ENCODE assay signal across 7 cellular contexts in the genomic region with DNA sequence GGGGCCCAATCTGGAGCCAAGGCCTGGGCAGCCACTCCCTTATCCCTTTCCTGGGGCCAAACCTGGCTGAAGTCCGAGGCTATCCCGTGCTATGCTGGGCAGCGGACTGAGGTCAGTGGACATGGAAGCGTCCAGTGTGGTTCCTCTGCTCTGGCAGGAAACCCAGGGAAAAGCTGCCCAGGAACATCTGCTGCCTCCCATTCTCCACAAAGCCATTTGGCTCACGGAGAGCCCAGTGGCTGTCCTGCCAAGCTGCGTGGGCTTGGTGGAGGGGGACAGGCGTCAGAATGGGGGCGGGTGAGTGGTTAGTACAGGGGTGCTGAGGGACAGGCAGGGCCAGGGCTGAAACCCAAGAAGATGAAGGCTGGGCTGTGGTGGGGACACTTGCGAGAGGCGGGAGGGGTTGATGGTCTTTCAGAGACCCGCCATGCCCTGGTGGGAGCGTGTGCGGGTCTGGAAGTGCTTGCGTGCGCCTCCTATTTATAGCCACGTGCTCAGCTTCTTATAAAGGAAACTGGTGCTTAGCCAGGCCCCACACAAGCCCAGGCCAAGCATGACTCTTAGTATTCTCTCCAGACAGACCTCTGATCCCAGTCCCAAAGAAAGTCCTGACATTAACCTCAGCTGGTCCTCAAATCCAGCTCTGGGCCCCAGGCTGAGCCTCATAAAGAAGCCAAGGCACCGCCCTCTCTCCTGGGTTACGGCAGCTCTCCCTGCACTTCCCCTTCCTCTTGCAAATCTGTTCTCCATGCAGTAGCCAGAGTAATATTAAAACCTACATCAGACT. TPM values are rescaled to one million over a fixed set of nuclear protein-coding genes. Genes with fewer than 3 reads are reported as not detected.
A peak's percentile ranks its signal among the peaks of the same experiment; 100 is the strongest.
DNase-seq lines count a peak whose midpoint lies in the region; ATAC-seq and TF ChIP-seq lines count a peak whose summit lies in the region.

No MANE protein-coding gene starts in this region.

- peaks cover 6% of the 10 kb centered on the region for H3K27me3 Mint-ChIP-seq in nephron (ENCODE audit: low read depth)
- H3K27me3 Mint-ChIP-seq in stimulated activated naive CD8-positive, alpha-beta T cell treated with anti-CD3 and anti-CD28 coated beads, Interleukin-15, amount 100 ng/mL, for 72 hours = no peaks in the 10 kb centered on the region

- H3K36me3 Mint-ChIP-seq in nephron (ENCODE audit: low read depth) = no peaks in the 10 kb centered on the region

- H3K4me3 ChIP-seq in fibroblast of the aortic adventitia (ENCODE audit: low read depth, low read length) = no peak overlapping the region

- no peaks in the 10 kb centered on the region for H3K9me3 Mint-ChIP-seq in nephron
- no peaks in the 10 kb centered on the region for H3K9me3 Mint-ChIP-seq in stimulated activated naive CD8-positive, alpha-beta T cell treated with anti-CD3 and anti-CD28 coated beads, Interleukin-15, amount 100 ng/mL, for 72 hours

- TF ChIP-seq CTCF in fibroblast of the aortic adventitia (IDR thresholded peaks at IDR 0.05; ENCODE audit: insufficient read depth, low read length) (no peak), nephron (IDR thresholded peaks at IDR 0.05; ENCODE audit: unreplicated experiment in 3 of 3) (no peak)

- peaks cover 24% of the 10 kb centered on the region for H3K4me1 Mint-ChIP-seq in nephron
- no peaks in the 10 kb centered on the region for H3K4me1 Mint-ChIP-seq in stimulated activated naive CD8-positive, alpha-beta T cell treated with anti-CD3 and anti-CD28 coated beads, Interleukin-15, amount 100 ng/mL, for 72 hours

- H3K4me3 Mint-ChIP-seq in nephron = no peak overlapping the region
- H3K4me3 Mint-ChIP-seq in stimulated activated naive CD8-positive, alpha-beta T cell treated with anti-CD3 and anti-CD28 coated beads, Interleukin-15, amount 100 ng/mL, for 72 hours = no peak overlapping the region

- H3K27ac Mint-ChIP-seq in nephron = peak overlapping the region; percentile 45 to 92 (median 88)
- no peak overlapping the region for H3K27ac Mint-ChIP-seq in stimulated activated naive CD8-positive, alpha-beta T cell treated with anti-CD3 and anti-CD28 coated beads, Interleukin-15, amount 100 ng/mL, for 72 hours

- no peak for ATAC-seq in stimulated activated naive CD8-positive, alpha-beta T cell treated with anti-CD3 and anti-CD28 coated beads, Interleukin-15, amount 100 ng/mL, for 72 hours

- peak; percentile 62 for DNase-seq in SKM-1 (lab: John Stamatoyannopoulos, UW; ENCODE audit: unreplicated experiment)
- peak; percentile 89 for DNase-seq in fibroblast of the aortic adventitia (ENCODE audit: low read depth)
- DNase-seq in ureter (ENCODE audit: low spot score) = peak; percentile 86
- DNase-seq in stimulated activated CD8-positive, alpha-beta memory T cell treated with anti-CD3 and anti-CD28 coated beads, Interleukin-4, amount 100 ng/mL, for 48 hours = no peak
- DNase-seq in stimulated activated naive CD8-positive, alpha-beta T cell treated with anti-CD3 and anti-CD28 coated beads, Interleukin-15, amount 100 ng/mL, for 72 hours = no peak
- no peak for DNase-seq in NCI-H1694 (lab: John Stamatoyannopoulos, UW)

RNA-seq across cellular contexts. Expression of a gene that starts 9.4 kb away (rescaled TPM):
- total RNA-seq in fibroblast of the aortic adventitia (ENCODE audit: low replicate concordance) (not detected in 2 replicates), ureter (0.10 TPM)

RNA-seq across cellular contexts. Expression of a gene that starts 13.9 kb away (rescaled TPM):
- total RNA-seq in fibroblast of the aortic adventitia (ENCODE audit: low replicate concordance) = 0.18 and 0.65 TPM in 2 replicates
- not detected for total RNA-seq in ureter

RNA-seq across cellular contexts. Expression of a gene that starts 24.8 kb away (rescaled TPM):
- 111 and 180 TPM in 2 replicates for total RNA-seq in fibroblast of the aortic adventitia (ENCODE audit: low replicate concordance)
- total RNA-seq in ureter = 108 TPM

Comparison
In these comparisons a context has a peak if more than half of its experiments do, and no peak if none do; other contexts are left out.
1. DNase-seq: peak in SKM-1 (single experiment), fibroblast of the aortic adventitia (single experiment) and ureter (single experiment); none in stimulated activated CD8-positive, alpha-beta memory T cell treated with anti-CD3 and anti-CD28 coated beads, Interleukin-4, amount 100 ng/mL, for 48 hours (single experiment), stimulated activated naive CD8-positive, alpha-beta T cell treated with anti-CD3 and anti-CD28 coated beads, Interleukin-15, amount 100 ng/mL, for 72 hours (0 of 2) and NCI-H1694 (single experiment).
2. H3K27ac Mint-ChIP-seq: peak in nephron (3 of 3); none in stimulated activated naive CD8-positive, alpha-beta T cell treated with anti-CD3 and anti-CD28 coated beads, Interleukin-15, amount 100 ng/mL, for 72 hours (0 of 2).